9 cellular contexts compared by ENCODE assay signal in the genomic region with DNA sequence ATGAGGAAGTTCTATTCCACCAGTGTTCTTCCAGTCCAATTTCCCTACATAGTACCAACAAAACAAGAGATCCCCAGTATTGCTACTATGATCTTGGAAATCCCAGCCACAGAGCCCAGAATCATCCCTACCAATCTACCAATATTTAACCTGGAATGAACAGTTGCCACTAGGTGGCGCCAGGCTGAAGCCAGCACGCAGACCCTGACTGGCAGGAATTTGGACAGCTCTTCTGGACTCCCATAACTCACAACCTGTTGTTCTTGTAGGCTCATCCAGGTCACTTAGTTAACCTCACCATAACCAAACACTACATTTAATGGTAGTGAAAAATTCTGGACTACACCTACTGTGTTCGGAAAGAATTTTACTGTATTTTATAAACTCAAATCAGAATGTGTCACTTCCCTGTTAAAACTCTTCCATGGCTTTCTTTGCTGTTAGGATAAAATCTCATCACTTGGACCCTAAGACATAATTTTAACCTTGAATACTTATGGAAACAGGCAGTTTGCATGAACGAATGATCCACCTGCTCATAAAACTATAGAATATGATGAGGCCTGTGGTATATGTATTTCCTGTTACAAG. TPM values are rescaled to one million over a fixed set of nuclear protein-coding genes. Genes with fewer than 3 reads are reported as not detected.
DNase-seq lines count a peak whose midpoint lies in the region; ATAC-seq and TF ChIP-seq lines count a peak whose summit lies in the region.
"Had no signal": no experiment of that assay in that cellular context is flagged by ENCODE, and none has a peak within 500 bp of the region (broad histone marks: within the 10 kb centered on the region; RNA-seq: fewer than 3 reads in every experiment).

No MANE protein-coding gene starts in this region.

- TF ChIP-seq POLR2A in esophagus squamous epithelium (IDR thresholded peaks at IDR 0.05) (no peak), transverse colon (IDR thresholded peaks at IDR 0.05) (no peak)

- H3K4me3 Mint-ChIP-seq in nephron progenitor cell, result no peak overlapping the region

- no peak for TF ChIP-seq EP300 in transverse colon (IDR thresholded peaks at IDR 0.05; ENCODE audit: low read depth)

- no peaks in the 10 kb centered on the region for H3K9me3 ChIP-seq in esophagus squamous epithelium
- no peaks in the 10 kb centered on the region for H3K9me3 ChIP-seq in transverse colon

- no peaks in the 10 kb centered on the region for H3K9me3 Mint-ChIP-seq in nephron progenitor cell

- no peak overlapping the region for H3K4me3 ChIP-seq in esophagus squamous epithelium
- no peak overlapping the region for H3K4me3 ChIP-seq in transverse colon

- in situ Hi-C loops in transverse colon (cut with MboI; ENCODE audit: low pct_ligation_motif_present in 1 of 4, low pct_unique_long_range_greater_than_20kb in 1 of 4, low sequenced_read_pairs in 3 of 4), result loop anchor here in 2 of 4 donors (25.0 kb wide), 1 partner anchor 197 kb away; a partner anchor contains a TSS

- peaks cover 4% of the 10 kb centered on the region for H3K27me3 Mint-ChIP-seq in nephron progenitor cell (ENCODE audit: low read depth, poor library complexity)

- peaks cover 0 to 16% (median 0%) of the 10 kb centered on the region in 3 donors for H3K4me1 ChIP-seq in esophagus squamous epithelium
- H3K4me1 ChIP-seq in transverse colon, result no peaks in the 10 kb centered on the region

- H3K27ac Mint-ChIP-seq in nephron progenitor cell, result no peak overlapping the region

- H3K27me3 ChIP-seq in esophagus squamous epithelium, result no peaks in the 10 kb centered on the region
- peaks cover 7% of the 10 kb centered on the region for H3K27me3 ChIP-seq in transverse colon

- H3K4me1 Mint-ChIP-seq in nephron progenitor cell, result no peaks in the 10 kb centered on the region

- intact Hi-C loops in esophagus squamous epithelium (cut with DNase I), result loop anchor here (5.0 kb wide), 1 partner anchor 192 kb away; no protein-coding TSS in a partner anchor
- intact Hi-C loops in transverse colon (cut with DNase I; ENCODE audit: low total_unique reads), result no loop called here

- H3K27ac ChIP-seq in esophagus squamous epithelium (no peak overlapping the region), transverse colon (no peak overlapping the region)

- DNase-seq in CMK (ENCODE audit: low read depth) (peak; percentile 22), NCI-H774 (lab: John Stamatoyannopoulos, UW) (peak; percentile 49), esophagus squamous epithelium (lab: John Stamatoyannopoulos, UW) (no peak), nephron progenitor cell (peak; percentile 84), transverse colon (peak; percentile 65)
- peak in 2 of 3 experiments; percentile 16 to 46 for DNase-seq in activated CD8-positive, alpha-beta memory T cell treated with anti-CD3 and anti-CD28 coated beads for 48 hours (ENCODE audit: low read depth in 2 of 3, low spot score in 2 of 3)

- peak; percentile 63 to 84 (median 68) for TF ChIP-seq CTCF in esophagus squamous epithelium (IDR thresholded peaks at IDR 0.05)
- TF ChIP-seq CTCF in nephron progenitor cell (IDR thresholded peaks at IDR 0.05), result peak; percentile 87
- peak; percentile 43 to 81 (median 75) for TF ChIP-seq CTCF in transverse colon (IDR thresholded peaks at IDR 0.05)

- ATAC-seq in GM19395 (IDR thresholded peaks at IDR 0.05; ENCODE audit: unreplicated experiment) (peak; percentile 79), HG03469 (IDR thresholded peaks at IDR 0.05; ENCODE audit: unreplicated experiment) (peak; percentile 74)

- WGBS in esophagus squamous epithelium, 2 donors, result 33 to 41% methylated on average over 4 of the region's 4 CpGs
- WGBS in transverse colon (ENCODE audit: low coverage in 1 of 2), 2 donors, result 28 to 29% methylated on average over 4 of the region's 4 CpGs

- H3K36me3 ChIP-seq in esophagus squamous epithelium (no peaks in the 10 kb centered on the region), transverse colon (no peaks in the 10 kb centered on the region)

- H3K36me3 Mint-ChIP-seq in nephron progenitor cell (ENCODE audit: low read depth), result no peaks in the 10 kb centered on the region

RNA-seq across cellular contexts. Expression of a gene that starts 59.8 kb away (rescaled TPM):
- total RNA-seq in esophagus squamous epithelium, result 1 to 10 TPM in 1 of 4 donors, under 1 TPM in 2, not detected in 1; 0.47 to 2.5 (median 0.66) TPM
- total RNA-seq in transverse colon, result 10 to 100 TPM in 1 of 4 donors, 1 to 10 TPM in 2, not detected in 1; 2.4 to 12.0 (median 3.3) TPM
- total RNA-seq: T-helper 2 cell treated with Interferon-gamma antibody and Interleukin-4, amounts not matched to agents 100 ng/mL and 5 ng/mL, for 36 hours had no signal
